ENCODE assay signal across 25 cellular contexts in genomic region chr16:54353097-54353496, GRCh38.
"Had no signal": no experiment of that assay in that cellular context is flagged by ENCODE, and none has a peak within 500 bp of the region (broad histone marks: within the 10 kb centered on the region; RNA-seq: fewer than 3 reads in every experiment).

No MANE protein-coding gene starts in this region.

- ATAC-seq: effector memory CD8-positive, alpha-beta T cell; esophagus mucosa; gastrocnemius medialis; heart right ventricle; left cardiac atrium; left lung; left ventricle myocardium superior; lower lobe of right lung; mucosa of descending colon; naive thymus-derived CD8-positive, alpha-beta T cell had no signal

- H3K27ac ChIP-seq: coronary artery, dorsolateral prefrontal cortex, epithelial cell of prostate, esophagus squamous epithelium, gastrocnemius medialis, heart right ventricle, left lung, lower lobe of right lung had no signal

- DNase-seq: dermis blood vessel endothelial cell; dorsolateral prefrontal cortex; effector CD8-positive, alpha-beta T cell; effector memory CD8-positive, alpha-beta T cell; endodermal cell; erythroblast; esophagus squamous epithelium; foreskin fibroblast; foreskin melanocyte; gastrocnemius medialis; glutamatergic neuron; head of caudate nucleus; heart right ventricle; hippocampal formation; left cardiac atrium; left lung; left ventricle myocardium superior; lower lobe of right lung; mesenchymal stem cell; mucosa of descending colon; naive B cell; naive thymus-derived CD8-positive, alpha-beta T cell had no signal
